Comparison of ENCODE assay signal across 1 cellular context in the genomic region with DNA sequence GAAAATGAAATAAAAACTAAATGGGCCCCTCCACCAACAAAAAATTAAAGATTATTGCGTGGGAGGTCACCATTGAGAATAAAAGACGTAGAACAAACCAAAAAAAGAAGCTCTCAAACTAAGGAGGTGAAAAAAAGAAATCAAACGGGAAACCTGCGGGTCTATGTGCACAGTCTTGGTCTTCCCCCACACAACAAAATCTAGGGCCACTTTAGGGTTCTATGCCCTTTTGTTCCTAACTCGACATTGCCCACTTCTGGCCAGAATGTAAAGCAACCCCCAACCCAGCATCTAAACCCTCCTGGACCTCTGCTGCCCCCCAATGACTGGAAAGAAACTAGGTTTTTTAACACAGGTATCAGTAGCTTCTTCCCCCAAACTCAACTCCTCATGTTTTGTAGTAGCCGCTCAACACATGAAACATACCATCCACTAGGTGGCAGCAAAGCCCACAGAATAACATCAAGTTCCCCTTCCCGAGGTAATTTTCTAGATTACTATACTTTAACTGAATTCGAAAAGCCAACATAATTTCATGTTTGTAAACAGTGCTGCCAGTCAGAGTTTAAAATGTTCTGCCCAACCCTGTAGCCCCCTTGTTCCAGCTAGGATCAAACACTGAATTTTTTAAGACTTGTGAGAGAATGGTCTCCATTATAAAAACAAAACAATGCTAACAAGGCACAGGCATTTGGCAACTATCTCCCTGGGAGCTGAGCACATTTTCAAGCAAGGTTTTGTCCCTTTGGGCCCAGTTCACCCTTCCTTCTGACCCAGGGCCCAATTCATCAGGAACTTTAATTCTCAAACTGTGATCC.
TF ChIP-seq lines count a peak whose summit lies in the region.

No MANE protein-coding gene starts in this region.

TF ChIP-seq in HepG2, 621 proteins besides CTCF, POLR2A, EP300 and RAD21 (continued from another document and continues in another):
- TF ChIP-seq, protein P1, sequence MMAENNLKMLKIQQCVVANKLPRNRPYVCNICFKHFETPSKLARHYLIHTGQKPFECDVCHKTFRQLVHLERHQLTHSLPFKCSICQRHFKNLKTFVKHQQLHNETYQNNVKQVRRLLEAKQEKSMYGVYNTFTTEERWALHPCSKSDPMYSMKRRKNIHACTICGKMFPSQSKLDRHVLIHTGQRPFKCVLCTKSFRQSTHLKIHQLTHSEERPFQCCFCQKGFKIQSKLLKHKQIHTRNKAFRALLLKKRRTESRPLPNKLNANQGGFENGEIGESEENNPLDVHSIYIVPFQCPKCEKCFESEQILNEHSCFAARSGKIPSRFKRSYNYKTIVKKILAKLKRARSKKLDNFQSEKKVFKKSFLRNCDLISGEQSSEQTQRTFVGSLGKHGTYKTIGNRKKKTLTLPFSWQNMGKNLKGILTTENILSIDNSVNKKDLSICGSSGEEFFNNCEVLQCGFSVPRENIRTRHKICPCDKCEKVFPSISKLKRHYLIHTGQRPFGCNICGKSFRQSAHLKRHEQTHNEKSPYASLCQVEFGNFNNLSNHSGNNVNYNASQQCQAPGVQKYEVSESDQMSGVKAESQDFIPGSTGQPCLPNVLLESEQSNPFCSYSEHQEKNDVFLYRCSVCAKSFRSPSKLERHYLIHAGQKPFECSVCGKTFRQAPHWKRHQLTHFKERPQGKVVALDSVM (CRISPR knock-in tag; IDR thresholded peaks at IDR 0.05): 0 out of 2 replicates have a peak, but pooled peaks have one; percentile 23
- peak; percentile 45; the same call in 1 of the 2 replicates for TF ChIP-seq ZMYM4 (CRISPR knock-in tag; IDR thresholded peaks at IDR 0.05)
- TF ChIP-seq, protein P2, sequence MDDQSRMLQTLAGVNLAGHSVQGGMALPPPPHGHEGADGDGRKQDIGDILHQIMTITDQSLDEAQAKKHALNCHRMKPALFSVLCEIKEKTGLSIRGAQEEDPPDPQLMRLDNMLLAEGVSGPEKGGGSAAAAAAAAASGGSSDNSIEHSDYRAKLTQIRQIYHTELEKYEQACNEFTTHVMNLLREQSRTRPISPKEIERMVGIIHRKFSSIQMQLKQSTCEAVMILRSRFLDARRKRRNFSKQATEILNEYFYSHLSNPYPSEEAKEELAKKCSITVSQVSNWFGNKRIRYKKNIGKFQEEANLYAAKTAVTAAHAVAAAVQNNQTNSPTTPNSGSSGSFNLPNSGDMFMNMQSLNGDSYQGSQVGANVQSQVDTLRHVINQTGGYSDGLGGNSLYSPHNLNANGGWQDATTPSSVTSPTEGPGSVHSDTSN (CRISPR knock-in tag; IDR thresholded peaks at IDR 0.05; ENCODE audit: borderline replicate concordance): 0 out of 2 replicates have a peak, but pooled peaks have one; percentile 19
- TF ChIP-seq ZNF317 (CRISPR knock-in tag; IDR thresholded peaks at IDR 0.05): peak; percentile 58; the same call in 1 of the 2 replicates
- peak; percentile 61; the same call in 1 of the 2 replicates for TF ChIP-seq TEAD2 (CRISPR knock-in tag; IDR thresholded peaks at IDR 0.05)
- TF ChIP-seq, protein P3, sequence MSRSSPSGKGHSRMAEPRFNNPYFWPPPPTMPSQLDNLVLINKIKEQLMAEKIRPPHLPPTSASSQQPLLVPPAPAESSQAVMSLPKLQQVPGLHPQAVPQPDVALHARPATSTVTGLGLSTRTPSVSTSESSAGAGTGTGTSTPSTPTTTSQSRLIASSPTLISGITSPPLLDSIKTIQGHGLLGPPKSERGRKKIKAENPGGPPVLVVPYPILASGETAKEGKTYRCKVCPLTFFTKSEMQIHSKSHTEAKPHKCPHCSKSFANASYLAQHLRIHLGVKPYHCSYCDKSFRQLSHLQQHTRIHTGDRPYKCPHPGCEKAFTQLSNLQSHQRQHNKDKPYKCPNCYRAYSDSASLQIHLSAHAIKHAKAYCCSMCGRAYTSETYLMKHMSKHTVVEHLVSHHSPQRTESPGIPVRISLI (CRISPR knock-in tag; IDR thresholded peaks at IDR 0.05; ENCODE audit: borderline replicate concordance): peak; percentile 39; the same call in 1 of the 2 replicates
- no peak for TF ChIP-seq KDM5A (IDR thresholded peaks at IDR 0.05; ENCODE audit: borderline replicate concordance, low read length)
- TF ChIP-seq MED13 (CRISPR knock-in tag; IDR thresholded peaks at IDR 0.05): no peak
- TF ChIP-seq, protein P4, sequence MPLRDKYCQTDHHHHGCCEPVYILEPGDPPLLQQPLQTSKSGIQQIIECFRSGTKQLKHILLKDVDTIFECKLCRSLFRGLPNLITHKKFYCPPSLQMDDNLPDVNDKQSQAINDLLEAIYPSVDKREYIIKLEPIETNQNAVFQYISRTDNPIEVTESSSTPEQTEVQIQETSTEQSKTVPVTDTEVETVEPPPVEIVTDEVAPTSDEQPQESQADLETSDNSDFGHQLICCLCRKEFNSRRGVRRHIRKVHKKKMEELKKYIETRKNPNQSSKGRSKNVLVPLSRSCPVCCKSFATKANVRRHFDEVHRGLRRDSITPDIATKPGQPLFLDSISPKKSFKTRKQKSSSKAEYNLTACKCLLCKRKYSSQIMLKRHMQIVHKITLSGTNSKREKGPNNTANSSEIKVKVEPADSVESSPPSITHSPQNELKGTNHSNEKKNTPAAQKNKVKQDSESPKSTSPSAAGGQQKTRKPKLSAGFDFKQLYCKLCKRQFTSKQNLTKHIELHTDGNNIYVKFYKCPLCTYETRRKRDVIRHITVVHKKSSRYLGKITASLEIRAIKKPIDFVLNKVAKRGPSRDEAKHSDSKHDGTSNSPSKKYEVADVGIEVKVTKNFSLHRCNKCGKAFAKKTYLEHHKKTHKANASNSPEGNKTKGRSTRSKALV (CRISPR knock-in tag; IDR thresholded peaks at IDR 0.05): peak; percentile 76
- TF ChIP-seq, protein P5, sequence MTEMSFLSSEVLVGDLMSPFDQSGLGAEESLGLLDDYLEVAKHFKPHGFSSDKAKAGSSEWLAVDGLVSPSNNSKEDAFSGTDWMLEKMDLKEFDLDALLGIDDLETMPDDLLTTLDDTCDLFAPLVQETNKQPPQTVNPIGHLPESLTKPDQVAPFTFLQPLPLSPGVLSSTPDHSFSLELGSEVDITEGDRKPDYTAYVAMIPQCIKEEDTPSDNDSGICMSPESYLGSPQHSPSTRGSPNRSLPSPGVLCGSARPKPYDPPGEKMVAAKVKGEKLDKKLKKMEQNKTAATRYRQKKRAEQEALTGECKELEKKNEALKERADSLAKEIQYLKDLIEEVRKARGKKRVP (CRISPR knock-in tag; IDR thresholded peaks at IDR 0.05): no peak
- no peak for TF ChIP-seq NCOA2 (CRISPR knock-in tag; IDR thresholded peaks at IDR 0.05)
- no peak for TF ChIP-seq CBFB (CRISPR knock-in tag; IDR thresholded peaks at IDR 0.05)
- TF ChIP-seq ZNF44 (CRISPR knock-in tag; IDR thresholded peaks at IDR 0.05): 0 out of 2 replicates have a peak, but pooled peaks have one; percentile 33
- no peak for TF ChIP-seq ESRRA (CRISPR knock-in tag; IDR thresholded peaks at IDR 0.05; ENCODE audit: low read depth)
- TF ChIP-seq, protein P6, sequence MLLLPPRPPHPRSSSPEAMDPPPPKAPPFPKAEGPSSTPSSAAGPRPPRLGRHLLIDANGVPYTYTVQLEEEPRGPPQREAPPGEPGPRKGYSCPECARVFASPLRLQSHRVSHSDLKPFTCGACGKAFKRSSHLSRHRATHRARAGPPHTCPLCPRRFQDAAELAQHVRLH (CRISPR knock-in tag; IDR thresholded peaks at IDR 0.05; ENCODE audit: borderline replicate concordance, low read depth): peak; percentile 72; the same call in 1 of the 2 replicates
- no peak for TF ChIP-seq ZNF34 (CRISPR knock-in tag; IDR thresholded peaks at IDR 0.05; ENCODE audit: borderline replicate concordance)
- no peak for TF ChIP-seq ONECUT2 (CRISPR knock-in tag; IDR thresholded peaks at IDR 0.05)
- no peak for TF ChIP-seq ZNF383 (CRISPR knock-in tag; IDR thresholded peaks at IDR 0.05; ENCODE audit: borderline replicate concordance)
- TF ChIP-seq ZNF615 (CRISPR knock-in tag; IDR thresholded peaks at IDR 0.05; ENCODE audit: borderline replicate concordance): peak; percentile 23; the same call in 1 of the 2 replicates
- 0 out of 2 replicates have a peak, but pooled peaks have one; percentile 58 for TF ChIP-seq ZNF17 (CRISPR knock-in tag; IDR thresholded peaks at IDR 0.05)
- peak; percentile 71; the same call in 1 of the 2 replicates for TF ChIP-seq FOXJ3 (CRISPR knock-in tag; IDR thresholded peaks at IDR 0.05; ENCODE audit: borderline replicate concordance)
- peak; percentile 23; the same call in 1 of the 2 replicates for TF ChIP-seq ZNF12 (CRISPR knock-in tag; IDR thresholded peaks at IDR 0.05)
- no peak for TF ChIP-seq ZNF430 (CRISPR knock-in tag; IDR thresholded peaks at IDR 0.05)
- peak; percentile 80; the same call in 1 of the 2 replicates for TF ChIP-seq SAFB2 (CRISPR knock-in tag; IDR thresholded peaks at IDR 0.05; ENCODE audit: borderline replicate concordance, low read depth)
- peak; percentile 58; the same call in 1 of the 2 replicates for TF ChIP-seq ZNF547 (CRISPR knock-in tag; IDR thresholded peaks at IDR 0.05)
- 0 out of 2 replicates have a peak, but pooled peaks have one; percentile 69 for TF ChIP-seq SALL2 (CRISPR knock-in tag; IDR thresholded peaks at IDR 0.05)
- TF ChIP-seq, protein P7, sequence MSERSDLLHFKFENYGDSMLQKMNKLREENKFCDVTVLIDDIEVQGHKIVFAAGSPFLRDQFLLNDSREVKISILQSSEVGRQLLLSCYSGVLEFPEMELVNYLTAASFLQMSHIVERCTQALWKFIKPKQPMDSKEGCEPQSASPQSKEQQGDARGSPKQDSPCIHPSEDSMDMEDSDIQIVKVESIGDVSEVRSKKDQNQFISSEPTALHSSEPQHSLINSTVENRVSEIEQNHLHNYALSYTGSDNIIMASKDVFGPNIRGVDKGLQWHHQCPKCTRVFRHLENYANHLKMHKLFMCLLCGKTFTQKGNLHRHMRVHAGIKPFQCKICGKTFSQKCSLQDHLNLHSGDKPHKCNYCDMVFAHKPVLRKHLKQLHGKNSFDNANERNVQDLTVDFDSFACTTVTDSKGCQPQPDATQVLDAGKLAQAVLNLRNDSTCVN (CRISPR knock-in tag; IDR thresholded peaks at IDR 0.05; ENCODE audit: borderline replicate concordance): peak; percentile 89; the same call in 1 of the 2 replicates
- TF ChIP-seq ZKSCAN5 (CRISPR knock-in tag; IDR thresholded peaks at IDR 0.05): peak; percentile 55; the same call in 1 of the 2 replicates
- TF ChIP-seq, protein P8, sequence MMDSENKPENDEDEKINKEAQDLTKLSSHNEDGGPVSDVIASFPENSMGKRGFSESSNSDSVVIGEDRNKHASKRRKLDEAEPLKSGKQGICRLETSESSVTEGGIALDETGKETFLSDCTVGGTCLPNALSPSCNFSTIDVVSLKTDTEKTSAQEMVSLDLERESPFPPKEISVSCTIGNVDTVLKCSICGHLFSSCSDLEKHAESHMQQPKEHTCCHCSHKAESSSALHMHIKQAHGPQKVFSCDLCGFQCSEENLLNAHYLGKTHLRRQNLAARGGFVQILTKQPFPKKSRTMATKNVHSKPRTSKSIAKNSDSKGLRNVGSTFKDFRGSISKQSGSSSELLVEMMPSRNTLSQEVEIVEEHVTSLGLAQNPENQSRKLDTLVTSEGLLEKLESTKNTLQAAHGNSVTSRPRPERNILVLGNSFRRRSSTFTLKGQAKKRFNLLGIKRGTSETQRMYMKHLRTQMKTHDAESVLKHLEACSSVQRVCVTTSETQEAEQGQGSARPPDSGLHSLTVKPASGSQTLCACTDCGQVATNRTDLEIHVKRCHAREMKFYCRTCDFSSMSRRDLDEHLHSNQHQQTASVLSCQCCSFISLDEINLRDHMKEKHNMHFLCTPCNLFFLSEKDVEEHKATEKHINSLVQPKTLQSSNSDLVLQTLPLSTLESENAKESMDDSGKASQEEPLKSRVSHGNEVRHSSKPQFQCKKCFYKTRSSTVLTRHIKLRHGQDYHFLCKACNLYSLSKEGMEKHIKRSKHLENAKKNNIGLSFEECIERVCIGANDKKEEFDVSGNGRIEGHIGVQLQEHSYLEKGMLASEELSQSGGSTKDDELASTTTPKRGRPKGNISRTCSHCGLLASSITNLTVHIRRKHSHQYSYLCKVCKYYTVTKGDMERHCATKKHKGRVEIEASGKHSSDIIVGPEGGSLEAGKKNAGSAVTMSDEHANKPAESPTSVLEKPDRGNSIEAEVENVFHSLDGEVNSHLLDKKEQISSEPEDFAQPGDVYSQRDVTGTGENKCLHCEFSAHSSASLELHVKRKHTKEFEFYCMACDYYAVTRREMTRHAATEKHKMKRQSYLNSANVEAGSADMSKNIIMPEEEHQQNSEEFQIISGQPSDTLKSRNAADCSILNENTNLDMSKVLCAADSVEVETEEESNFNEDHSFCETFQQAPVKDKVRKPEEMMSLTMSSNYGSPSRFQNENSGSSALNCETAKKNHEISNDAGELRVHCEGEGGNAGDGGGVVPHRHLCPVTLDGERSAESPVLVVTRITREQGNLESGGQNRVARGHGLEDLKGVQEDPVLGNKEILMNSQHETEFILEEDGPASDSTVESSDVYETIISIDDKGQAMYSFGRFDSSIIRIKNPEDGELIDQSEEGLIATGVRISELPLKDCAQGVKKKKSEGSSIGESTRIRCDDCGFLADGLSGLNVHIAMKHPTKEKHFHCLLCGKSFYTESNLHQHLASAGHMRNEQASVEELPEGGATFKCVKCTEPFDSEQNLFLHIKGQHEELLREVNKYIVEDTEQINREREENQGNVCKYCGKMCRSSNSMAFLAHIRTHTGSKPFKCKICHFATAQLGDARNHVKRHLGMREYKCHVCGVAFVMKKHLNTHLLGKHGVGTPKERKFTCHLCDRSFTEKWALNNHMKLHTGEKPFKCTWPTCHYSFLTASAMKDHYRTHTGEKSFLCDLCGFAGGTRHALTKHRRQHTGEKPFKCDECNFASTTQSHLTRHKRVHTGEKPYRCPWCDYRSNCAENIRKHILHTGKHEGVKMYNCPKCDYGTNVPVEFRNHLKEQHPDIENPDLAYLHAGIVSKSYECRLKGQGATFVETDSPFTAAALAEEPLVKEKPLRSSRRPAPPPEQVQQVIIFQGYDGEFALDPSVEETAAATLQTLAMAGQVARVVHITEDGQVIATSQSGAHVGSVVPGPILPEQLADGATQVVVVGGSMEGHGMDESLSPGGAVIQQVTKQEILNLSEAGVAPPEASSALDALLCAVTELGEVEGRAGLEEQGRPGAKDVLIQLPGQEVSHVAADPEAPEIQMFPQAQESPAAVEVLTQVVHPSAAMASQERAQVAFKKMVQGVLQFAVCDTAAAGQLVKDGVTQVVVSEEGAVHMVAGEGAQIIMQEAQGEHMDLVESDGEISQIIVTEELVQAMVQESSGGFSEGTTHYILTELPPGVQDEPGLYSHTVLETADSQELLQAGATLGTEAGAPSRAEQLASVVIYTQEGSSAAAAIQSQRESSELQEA (CRISPR knock-in tag; IDR thresholded peaks at IDR 0.05; ENCODE audit: not compliant biosample characterization): peak; percentile 37
- 0 out of 2 replicates have a peak, but pooled peaks have one; percentile 77 for TF ChIP-seq ZSCAN20 (CRISPR knock-in tag; IDR thresholded peaks at IDR 0.05; ENCODE audit: borderline replicate concordance)
- 0 out of 2 replicates have a peak, but pooled peaks have one; percentile 90 for TF ChIP-seq ZNF879 (CRISPR knock-in tag; IDR thresholded peaks at IDR 0.05)
- no peak for TF ChIP-seq ZBTB38 (CRISPR knock-in tag; IDR thresholded peaks at IDR 0.05)
- no peak for TF ChIP-seq ZNF780A (CRISPR knock-in tag; IDR thresholded peaks at IDR 0.05)
- no peak for TF ChIP-seq ZSCAN31 (CRISPR knock-in tag; IDR thresholded peaks at IDR 0.05; ENCODE audit: low read depth)
